23 cellular contexts compared by ENCODE assay signal in genomic region chr5:72255237-72255636, GRCh38.
A peak's percentile ranks its signal among the peaks of the same experiment; 100 is the strongest.
DNase-seq lines count a peak whose midpoint lies in the region; ATAC-seq and TF ChIP-seq lines count a peak whose summit lies in the region.
"Had no signal": no experiment of that assay in that cellular context is flagged by ENCODE, and none has a peak within 500 bp of the region (broad histone marks: within the 10 kb centered on the region; RNA-seq: fewer than 3 reads in every experiment).

No MANE protein-coding gene starts in this region.

- no peaks in the 10 kb centered on the region for H3K4me1 ChIP-seq in breast epithelium
- peaks cover 53% of the 10 kb centered on the region for H3K4me1 ChIP-seq in A673 (ENCODE audit: insufficient read depth, low read length, poor library complexity, severe bottlenecking)

- ATAC-seq in GM18519 (IDR thresholded peaks at IDR 0.05; ENCODE audit: low FRiP score, unreplicated experiment), result no peak
- ATAC-seq: T-cell had no signal

- H3K36me3 Mint-ChIP-seq in MCF 10A (ENCODE audit: insufficient read depth, unreplicated experiment), result peaks cover 6% of the 10 kb centered on the region

- no peak for TF ChIP-seq POLR2A in breast epithelium (IDR thresholded peaks at IDR 0.05)

- no peak for TF ChIP-seq CTCF in MCF 10A (IDR thresholded peaks at IDR 0.05; ENCODE audit: unreplicated experiment)
- no peak for TF ChIP-seq CTCF in breast epithelium (IDR thresholded peaks at IDR 0.05)
- TF ChIP-seq CTCF in A673 (conservative IDR thresholded peaks at IDR 0.05; ENCODE audit: low read depth, low read length), result no peak

- no peaks in the 10 kb centered on the region for H3K9me3 Mint-ChIP-seq in MCF 10A (ENCODE audit: unreplicated experiment)
- H3K9me3 Mint-ChIP-seq: CD8-positive, alpha-beta memory T cell; T-cell had no signal

- POLR2A ChIA-PET in MCF 10A (lab: Yijun Ruan, JAX) (no interaction called here), A673 (lab: Charles Lee; ENCODE audit: low non-redundant PET) (no interaction called here)

- H3K27me3 Mint-ChIP-seq in MCF 10A (ENCODE audit: insufficient read depth, unreplicated experiment), result no peaks in the 10 kb centered on the region
- H3K27me3 Mint-ChIP-seq: T-cell had no signal

- H3K4me3 ChIP-seq in breast epithelium (no peak overlapping the region), A673 (ENCODE audit: low read depth, low read length, poor library complexity, severe bottlenecking) (no peak overlapping the region)
- H3K4me3 ChIP-seq: HAP-1, MG63 had no signal

- no peak for DNase-seq in MCF 10A (ENCODE audit: unreplicated experiment)
- DNase-seq in breast epithelium (ENCODE audit: low spot score in 2 of 2), result no peak
- peak; percentile 68 for DNase-seq in NCI-H69 (lab: John Stamatoyannopoulos, UW)
- peak; percentile 50 for DNase-seq in dermis blood vessel endothelial cell
- DNase-seq in A673 (ENCODE audit: low spot score), result no peak
- DNase-seq in NOMO-1 treated with DMSO at 0.1 percent for 48 hours (lab: John Stamatoyannopoulos, UW; ENCODE audit: unreplicated experiment), result no peak
- DNase-seq: ACHN; C1 segment of cervical spinal cord; CD8-positive, alpha-beta memory T cell; GDM1; IMR-90; MG63; NCI-H1092; NCI-H1694 treated with DMSO at 0.1 percent for 48 hours; NCI-H2107; NCI-H226; NCI-H526 treated with DMSO at 0.1 percent for 48 hours; NK-92 treated with Interleukin-12 subunit alpha and Interleukin-12 subunit beta, amount 100 ng/mL, for 24 hours; Right ventricle myocardium superior; T-cell had no signal

- H3K27me3 ChIP-seq in breast epithelium (no peaks in the 10 kb centered on the region), A673 (replicated peaks; ENCODE audit: insufficient read depth, low read depth, low read length, poor library complexity) (no peaks in the 10 kb centered on the region)
- H3K27me3 ChIP-seq: MG63 had no signal

- H3K4me1 Mint-ChIP-seq in MCF 10A (ENCODE audit: insufficient read depth, unreplicated experiment), result peaks cover 9% of the 10 kb centered on the region

- CTCF ChIA-PET in MCF 10A (lab: Yijun Ruan, JAX) (no interaction called here), A673 (lab: Charles Lee) (no interaction called here)

- intact Hi-C loops in MCF 10A (cut with micrococcal nuclease), result no loop called here
- intact Hi-C loops in breast epithelium (cut with DNase I; ENCODE audit: low total_unique reads), result no loop called here
- intact Hi-C loops in A673 (cut with micrococcal nuclease; ENCODE audit: unreplicated experiment), result no loop called here

- peak overlapping the region; percentile 12 for H3K27ac Mint-ChIP-seq in MCF 10A (ENCODE audit: low read depth, unreplicated experiment)
- H3K27ac Mint-ChIP-seq: CD8-positive, alpha-beta memory T cell; T-cell had no signal

- H3K4me3 Mint-ChIP-seq in MCF 10A (ENCODE audit: unreplicated experiment), result no peak overlapping the region
- H3K4me3 Mint-ChIP-seq: CD8-positive, alpha-beta memory T cell; T-cell had no signal

- no peak overlapping the region for H3K27ac ChIP-seq in breast epithelium
- no peak overlapping the region for H3K27ac ChIP-seq in A673 (ENCODE audit: low read depth, low read length, poor library complexity, severe bottlenecking)
- H3K27ac ChIP-seq: HL-60 had no signal

- BruUV-seq in MCF 10A (replicated peaks; lab: Mats Ljungman, UMichigan) (no TSS peak), A673 (replicated peaks; lab: Mats Ljungman, UMichigan) (no TSS peak)

- no peaks in the 10 kb centered on the region for H3K9me3 ChIP-seq in breast epithelium
- no peaks in the 10 kb centered on the region for H3K9me3 ChIP-seq in A673 (ENCODE audit: low read depth, low read length, poor library complexity, severe bottlenecking)
- H3K9me3 ChIP-seq: HAP-1, MG63 had no signal

- H3K36me3 ChIP-seq in breast epithelium (no peaks in the 10 kb centered on the region), A673 (ENCODE audit: insufficient read depth, low read length, poor library complexity, severe bottlenecking) (no peaks in the 10 kb centered on the region)

Comparison
In these comparisons a context has a peak if more than half of its experiments do, and no peak if none do; other contexts are left out.
1. DNase-seq: peak in NCI-H69 (single experiment) and dermis blood vessel endothelial cell (single experiment); none in MCF 10A (single experiment), breast epithelium (0 of 2), A673 (single experiment) and NOMO-1 treated with DMSO at 0.1 percent for 48 hours (single experiment).